Comparison of ENCODE assay signal across 8 cellular contexts in the genomic region with DNA sequence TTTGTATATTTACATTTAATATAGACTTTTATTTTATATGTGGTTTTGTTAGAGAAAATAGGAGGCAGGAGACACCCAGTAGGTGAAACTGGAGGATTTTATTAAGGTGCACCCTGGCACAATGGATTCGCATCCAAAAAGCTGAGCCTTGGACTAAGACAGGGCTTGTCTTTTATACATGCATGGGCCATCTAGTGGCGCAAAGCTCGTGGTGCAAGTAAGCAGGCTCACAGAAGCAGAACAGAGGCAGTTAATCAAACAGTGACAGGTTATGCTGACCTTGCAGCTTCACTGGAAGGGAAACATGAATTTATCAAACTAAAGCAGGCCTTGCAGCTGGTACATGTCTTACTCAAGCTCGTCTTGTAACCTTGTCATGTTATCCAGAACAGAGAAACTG.
DNase-seq lines count a peak whose midpoint lies in the region; ATAC-seq and TF ChIP-seq lines count a peak whose summit lies in the region.

No MANE protein-coding gene starts in this region.

- H3K27me3 ChIP-seq in HL-60 (ENCODE audit: insufficient read depth, poor library complexity, severe bottlenecking): no peaks in the 10 kb centered on the region

- DNase-seq in COR-L47 (lab: John Stamatoyannopoulos, UW) (peak; percentile 15), HL-60 (ENCODE audit: low read depth in 1 of 2, low spot score in 1 of 2) (peak in 1 of 2 experiments; percentile 28), germinal center (ENCODE audit: low spot score) (peak; percentile 19), NCI-H345 treated with DMSO at 0.1 percent for 48 hours (lab: John Stamatoyannopoulos, UW; ENCODE audit: unreplicated experiment) (no peak), GM03348 (ENCODE audit: low spot score) (no peak)
- peak; percentile 33 for DNase-seq in activated CD4-positive, alpha-beta T cell treated with anti-CD3 and anti-CD28 coated beads, Interleukin-2, amount 50 U/mL, for 1 hour
- DNase-seq in stimulated activated naive CD4-positive, alpha-beta T cell treated with Interleukin-2 at 50 U/mL for 16 hours (lab: John Stamatoyannopoulos, UW): peak; percentile 17

- H3K27ac ChIP-seq in HL-60 (replicated peaks): no peak overlapping the region

- TF ChIP-seq CTCF in HL-60 (IDR thresholded peaks at IDR 0.05; ENCODE audit: insufficient read depth, low read length): peak; percentile 6

- ATAC-seq in HG03097 (IDR thresholded peaks at IDR 0.05; ENCODE audit: low FRiP score, unreplicated experiment): no peak

- no peak overlapping the region for H3K4me3 ChIP-seq in HL-60 (replicated peaks; ENCODE audit: insufficient read depth, low read length)

Comparison
In these comparisons a context has a peak if more than half of its experiments do, and no peak if none do; other contexts are left out.
1. DNase-seq: peak in COR-L47 (single experiment), activated CD4-positive, alpha-beta T cell treated with anti-CD3 and anti-CD28 coated beads, Interleukin-2, amount 50 U/mL, for 1 hour (single experiment), germinal center (single experiment) and stimulated activated naive CD4-positive, alpha-beta T cell treated with Interleukin-2 at 50 U/mL for 16 hours (single experiment); none in NCI-H345 treated with DMSO at 0.1 percent for 48 hours (single experiment) and GM03348 (single experiment).